ENCODE assay signal across 27 cellular contexts in the genomic region with DNA sequence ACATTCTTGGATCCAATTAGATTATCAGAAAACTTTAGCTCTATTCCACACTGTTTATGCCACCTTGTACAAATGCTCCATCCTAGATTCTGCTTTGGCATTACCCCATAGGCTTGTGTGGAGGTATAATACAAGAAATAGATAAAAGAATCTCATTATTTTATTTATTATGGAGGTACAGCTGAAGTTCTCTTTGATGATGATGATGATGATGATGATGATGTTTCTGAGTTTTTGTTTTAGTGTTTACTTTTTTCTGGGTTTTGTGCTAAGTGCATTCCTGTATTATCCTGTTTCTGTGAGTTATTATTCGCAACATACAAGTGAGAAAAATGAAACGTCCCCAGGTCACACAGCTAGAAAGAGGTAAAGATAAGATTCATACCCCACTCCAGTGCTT.
"Had no signal": no experiment of that assay in that cellular context is flagged by ENCODE, and none has a peak within 500 bp of the region (broad histone marks: within the 10 kb centered on the region; RNA-seq: fewer than 3 reads in every experiment).

No MANE protein-coding gene starts in this region.

- H3K9me3 ChIP-seq: SJCRH30 had no signal

- H3K36me3 ChIP-seq: SJCRH30 had no signal

- H3K36me3 Mint-ChIP-seq: WTC11 had no signal

- H3K27me3 ChIP-seq: brain microvascular endothelial cell, SJCRH30 had no signal

- H3K9me3 Mint-ChIP-seq: activated CD4-positive, alpha-beta memory T cell treated with anti-CD3 and anti-CD28 coated beads for 36 hours; activated naive CD4-positive, alpha-beta T cell treated with anti-CD3 and anti-CD28 coated beads, Interleukin-2, amount 10 ng/mL, durations not matched to agents 7 days and 5 days; activated naive CD8-positive, alpha-beta T cell treated with anti-CD3 and anti-CD28 coated beads, Interleukin-2, amount 50 U/mL, for 24 hours; activated T-cell treated with anti-CD3 and anti-CD28 coated beads, Interleukin-2, amount 50 U/mL, for 4 hours; activated T-helper 1 cell treated with anti-CD3 and anti-CD28 coated beads, Interleukin-12 subunit alpha, Interleukin-12 subunit beta, Interleukin-2, Interleukin-4 antibody, amounts not matched to agents 30 ng/mL and 10 ng/mL and 1 ng/mL, durations not matched to agents 14 hours and 24 hours and 36 hours; T-helper 2 cell treated with Interferon-gamma antibody and Interleukin-4, amounts not matched to agents 5 μg/mL and 100 μg/mL, for 36 hours; WTC11 had no signal

- H3K4me3 ChIP-seq: SJCRH30, SK-N-MC had no signal

- H3K27ac ChIP-seq: brain microvascular endothelial cell, SJCRH30, SK-N-MC had no signal

- H3K27me3 Mint-ChIP-seq: activated CD4-positive, alpha-beta memory T cell treated with anti-CD3 and anti-CD28 coated beads for 36 hours; activated CD4-positive, alpha-beta T cell treated with anti-CD3 and anti-CD28 coated beads for 36 hours; activated naive CD4-positive, alpha-beta T cell treated with anti-CD3 and anti-CD28 coated beads, Interleukin-2, amount 10 ng/mL, durations not matched to agents 7 days and 5 days; activated naive CD8-positive, alpha-beta T cell treated with anti-CD3 and anti-CD28 coated beads, Interleukin-2, amount 50 U/mL, for 24 hours had no signal

- H3K4me3 Mint-ChIP-seq: activated CD4-positive, alpha-beta memory T cell treated with anti-CD3 and anti-CD28 coated beads for 36 hours; activated CD4-positive, alpha-beta T cell treated with anti-CD3 and anti-CD28 coated beads for 36 hours; activated naive CD4-positive, alpha-beta T cell treated with anti-CD3 and anti-CD28 coated beads, Interleukin-2, amount 10 ng/mL, durations not matched to agents 7 days and 5 days; activated naive CD8-positive, alpha-beta T cell; activated naive CD8-positive, alpha-beta T cell treated with anti-CD3 and anti-CD28 coated beads, Interleukin-2, amount 50 U/mL, for 24 hours; activated T-cell treated with anti-CD3 and anti-CD28 coated beads, Interleukin-2, amount 50 U/mL, for 4 hours; activated T-helper 1 cell treated with anti-CD3 and anti-CD28 coated beads, Interleukin-12 subunit alpha, Interleukin-12 subunit beta, Interleukin-2, Interleukin-4 antibody, amounts not matched to agents 30 ng/mL and 10 ng/mL and 1 ng/mL, durations not matched to agents 14 hours and 24 hours and 36 hours; T-helper 2 cell treated with Interferon-gamma antibody and Interleukin-4, amounts not matched to agents 5 μg/mL and 100 μg/mL, for 36 hours; WTC11 had no signal

- ATAC-seq: activated CD4-positive, alpha-beta T cell treated with anti-CD3 and anti-CD28 coated beads for 36 hours; activated CD4-positive, CD25-positive, alpha-beta regulatory T cell treated with anti-CD3 and anti-CD28 coated beads, Interleukin-2, amount 50 U/mL, for 24 hours; activated naive CD8-positive, alpha-beta T cell treated with anti-CD3 and anti-CD28 coated beads, Interleukin-2, amount 50 U/mL, for 24 hours; activated T-cell treated with anti-CD3 and anti-CD28 coated beads, Interleukin-2, amount 50 U/mL, for 4 hours; Panc1; WTC11 had no signal

- DNase-seq: activated CD4-positive, alpha-beta memory T cell treated with anti-CD3 and anti-CD28 coated beads for 36 hours; activated CD4-positive, alpha-beta T cell treated with anti-CD3 and anti-CD28 coated beads for 36 hours; activated CD4-positive, alpha-beta T cell treated with anti-CD3 and anti-CD28 coated beads, Interleukin-2, amount 50 U/mL, for 1 hour; activated CD8-positive, alpha-beta memory T cell treated with anti-CD3 and anti-CD28 coated beads, Interleukin-2, amount 50 U/mL, for 4 hours; activated effector memory CD4-positive, alpha-beta T cell treated with Interleukin-2 at 50 U/mL for 16 hours; activated naive CD4-positive, alpha-beta T cell treated with anti-CD3 and anti-CD28 coated beads, Interleukin-2, amount 10 ng/mL, durations not matched to agents 7 days and 5 days; activated naive CD8-positive, alpha-beta T cell treated with anti-CD3 and anti-CD28 coated beads, Interleukin-2, amount 50 U/mL, for 24 hours; activated T-cell treated with anti-CD3 and anti-CD28 coated beads for 4 hours; activated T-cell treated with anti-CD3 and anti-CD28 coated beads, Interleukin-2, amount 50 U/mL, for 4 hours; brain microvascular endothelial cell; central memory CD4-positive, alpha-beta T cell; NCI-H1048; NCI-H1105 treated with DMSO at 0.1 percent for 48 hours; NCI-H1436; NCI-H1694; NCI-H1930; NCI-H345; NCI-H524 treated with DMSO at 0.1 percent for 48 hours; SHP77; SJCRH30 had no signal

- H3K27ac Mint-ChIP-seq: activated CD4-positive, alpha-beta memory T cell treated with anti-CD3 and anti-CD28 coated beads for 36 hours; activated CD4-positive, alpha-beta T cell treated with anti-CD3 and anti-CD28 coated beads for 36 hours; activated naive CD8-positive, alpha-beta T cell; activated naive CD8-positive, alpha-beta T cell treated with anti-CD3 and anti-CD28 coated beads, Interleukin-2, amount 50 U/mL, for 24 hours; activated T-helper 1 cell treated with anti-CD3 and anti-CD28 coated beads, Interleukin-12 subunit alpha, Interleukin-12 subunit beta, Interleukin-2, Interleukin-4 antibody, amounts not matched to agents 30 ng/mL and 10 ng/mL and 1 ng/mL, durations not matched to agents 14 hours and 24 hours and 36 hours; T-helper 2 cell treated with Interferon-gamma antibody and Interleukin-4, amounts not matched to agents 5 μg/mL and 100 μg/mL, for 36 hours had no signal
